In genomic region chr17:50638851-50639767, GRCh38 we compare ENCODE assay signal across 8 cellular contexts. TPM values are rescaled to one million over a fixed set of nuclear protein-coding genes. Genes with fewer than 3 reads are reported as not detected.
DNase-seq lines count a peak whose midpoint lies in the region; ATAC-seq, FAIRE-seq and TF ChIP-seq lines count a peak whose summit lies in the region.

No MANE protein-coding gene starts in this region.

- H3K36me3 ChIP-seq in A673 (ENCODE audit: insufficient read depth, low read length, poor library complexity, severe bottlenecking): no peaks in the 10 kb centered on the region
- no peaks in the 10 kb centered on the region for H3K36me3 ChIP-seq in brain microvascular endothelial cell (replicated peaks)

- peak overlapping the region; percentile 43 for H3K27ac Mint-ChIP-seq in type B pancreatic cell
- H3K27ac Mint-ChIP-seq in CD4-positive, alpha-beta T cell: no peak overlapping the region

- peak overlapping the region; percentile 3 for H3K27ac ChIP-seq in A673 (ENCODE audit: low read depth, low read length, poor library complexity, severe bottlenecking)
- H3K27ac ChIP-seq in brain microvascular endothelial cell: no peak overlapping the region
- H3K27ac ChIP-seq in CD4-positive, alpha-beta T cell (ENCODE audit: low read depth, low read length): no peak overlapping the region

- FAIRE-seq in HTR-8/SVneo (lab: Jason Lieb, UNC): peak; percentile 92

- ATAC-seq in left colon: peak; percentile 69
- no peak for ATAC-seq in CD4-positive, alpha-beta T cell (ENCODE audit: poor library complexity)
- ATAC-seq in activated CD4-positive, CD25-positive, alpha-beta regulatory T cell treated with anti-CD3 and anti-CD28 coated beads, Interleukin-2, amount 50 U/mL, for 24 hours: no peak

- BruUV-seq in A673 (replicated peaks; lab: Mats Ljungman, UMichigan): no TSS peak

- intact Hi-C loops in A673 (cut with micrococcal nuclease; ENCODE audit: unreplicated experiment): no loop called here
- intact Hi-C loops in left colon (cut with DNase I, micrococcal nuclease): loop anchor here in 1 of 2 donors (5.0 to 10.0 kb wide), 2 partner anchors 92 to 154 kb away; partner anchors contain the start of gene SPATA20
- intact Hi-C loops in CD4-positive, alpha-beta T cell (cut with DNase I, micrococcal nuclease): no loop called here

- in situ Hi-C loops in brain microvascular endothelial cell (cut with HindIII; ENCODE audit: low pct_ligation_motif_present, low sequenced_read_pairs): no loop called here

- DNase-seq in A673 (ENCODE audit: low spot score): peak; percentile 94
- peak; percentile 98 for DNase-seq in HTR-8/SVneo (ENCODE audit: insufficient read length, low spot score)
- DNase-seq in brain microvascular endothelial cell: peak; percentile 86
- peak; percentile 95 to 98 for DNase-seq in left colon
- no peak for DNase-seq in type B pancreatic cell (ENCODE audit: extremely low spot score, unreplicated experiment)
- DNase-seq in CD4-positive, alpha-beta T cell: no peak
- no peak for DNase-seq in NOMO-1 treated with DMSO at 0.1 percent for 48 hours (lab: John Stamatoyannopoulos, UW; ENCODE audit: unreplicated experiment)

- CTCF ChIA-PET in A673 (lab: Charles Lee): interaction anchor here (0.6 to 1.9 kb wide), 2 partner anchors 13 to 67 kb away, joined by 7 to 8 read pairs; no protein-coding TSS in a partner anchor
- CTCF ChIA-PET in CD4-positive, alpha-beta T cell (lab: Charles Lee): interaction anchor here (1.1 to 1.2 kb wide), 2 partner anchors 9 to 93 kb away, joined by 3 read pairs; no protein-coding TSS in a partner anchor

- POLR2A ChIA-PET in A673 (lab: Charles Lee; ENCODE audit: low non-redundant PET): interaction anchor here (0.6 kb wide), 2 partner anchors 82 to 322 kb away, joined by 3 to 5 read pairs; no protein-coding TSS in a partner anchor
- POLR2A ChIA-PET in CD4-positive, alpha-beta T cell (lab: Charles Lee): no interaction called here

- no peak for TF ChIP-seq CTCF in A673 (conservative IDR thresholded peaks at IDR 0.05; ENCODE audit: low read depth, low read length)
- no peak for TF ChIP-seq CTCF in brain microvascular endothelial cell (IDR thresholded peaks at IDR 0.05; ENCODE audit: low read depth, low read length, missing control alignments)
- TF ChIP-seq CTCF in type B pancreatic cell (conservative IDR thresholded peaks at IDR 0.05): no peak
- no peak for TF ChIP-seq CTCF in CD4-positive, alpha-beta T cell (IDR thresholded peaks at IDR 0.05)

- H3K27me3 ChIP-seq in A673 (replicated peaks; ENCODE audit: insufficient read depth, low read depth, low read length, poor library complexity) (no peaks in the 10 kb centered on the region), brain microvascular endothelial cell (replicated peaks) (peaks cover 17% of the 10 kb centered on the region)
- H3K27me3 ChIP-seq in CD4-positive, alpha-beta T cell (ENCODE audit: control insufficient read depth, insufficient read depth, low read length): peaks cover 39% of the 10 kb centered on the region

- H3K27me3 Mint-ChIP-seq in type B pancreatic cell: peaks cover 38% of the 10 kb centered on the region
- H3K27me3 Mint-ChIP-seq in CD4-positive, alpha-beta T cell: peaks cover 68% of the 10 kb centered on the region

- H3K9me3 ChIP-seq in A673 (ENCODE audit: low read depth, low read length, poor library complexity, severe bottlenecking): no peaks in the 10 kb centered on the region
- no peaks in the 10 kb centered on the region for H3K9me3 ChIP-seq in CD4-positive, alpha-beta T cell (ENCODE audit: control insufficient read depth, low read length)

- H3K4me3 Mint-ChIP-seq in type B pancreatic cell: no peak overlapping the region
- no peak overlapping the region for H3K4me3 Mint-ChIP-seq in CD4-positive, alpha-beta T cell

- H3K4me1 Mint-ChIP-seq in type B pancreatic cell (ENCODE audit: unreplicated experiment): peaks cover 16% of the 10 kb centered on the region
- no peaks in the 10 kb centered on the region for H3K4me1 Mint-ChIP-seq in CD4-positive, alpha-beta T cell (ENCODE audit: low read depth)

- no peaks in the 10 kb centered on the region for H3K9me3 Mint-ChIP-seq in type B pancreatic cell
- no peaks in the 10 kb centered on the region for H3K9me3 Mint-ChIP-seq in CD4-positive, alpha-beta T cell

- peaks cover 34% of the 10 kb centered on the region for H3K4me1 ChIP-seq in A673 (ENCODE audit: insufficient read depth, low read length, poor library complexity, severe bottlenecking)

- H3K4me3 ChIP-seq in A673 (ENCODE audit: low read depth, low read length, poor library complexity, severe bottlenecking) (no peak overlapping the region), brain microvascular endothelial cell (ENCODE audit: low read depth, low read length) (no peak overlapping the region)

- H3K36me3 Mint-ChIP-seq in type B pancreatic cell: no peaks in the 10 kb centered on the region
- H3K36me3 Mint-ChIP-seq in CD4-positive, alpha-beta T cell (ENCODE audit: low read depth): no peaks in the 10 kb centered on the region

RNA-seq across cellular contexts. Expression of gene ABCC3, which starts 4.4 kb away (rescaled TPM):
- total RNA-seq in A673 (2021): 0.56 and 1.2 TPM in 2 replicates
- total RNA-seq in left colon: 100 to 1,000 TPM; 251 to 373 TPM
- total RNA-seq in type B pancreatic cell (ENCODE audit: low replicate concordance): 10.6 and 13.3 TPM in 2 replicates
- under 1 TPM in 1 of 2 experiments, not detected in 1; 0.19 TPM for total RNA-seq in CD4-positive, alpha-beta T cell

Comparison
In these comparisons a context has a peak if more than half of its experiments do, and no peak if none do; other contexts are left out.
1. DNase-seq: peak in A673 (single experiment), HTR-8/SVneo (single experiment), brain microvascular endothelial cell (single experiment) and left colon (2 of 2); none in type B pancreatic cell (single experiment), CD4-positive, alpha-beta T cell (0 of 10) and NOMO-1 treated with DMSO at 0.1 percent for 48 hours (single experiment).
2. RNA of gene ABCC3, which starts 4.4 kb away (total RNA-seq): 251 to 373 TPM in left colon; 10.6 to 13.3 TPM in type B pancreatic cell, 0.56 to 1.2 TPM in A673 and 0.19 TPM in CD4-positive, alpha-beta T cell; every median in the first group is over 10 times any median in the second.